ENCODE assay signal across 12 cellular contexts in genomic region chr14:88790501-88791251, GRCh38. TPM values are rescaled to one million over a fixed set of nuclear protein-coding genes. Genes with fewer than 3 reads are reported as not detected.
DNase-seq lines count a peak whose midpoint lies in the region; ATAC-seq lines count a peak whose summit lies in the region.
"Had no signal": no experiment of that assay in that cellular context is flagged by ENCODE, and none has a peak within 500 bp of the region (broad histone marks: within the 10 kb centered on the region; RNA-seq: fewer than 3 reads in every experiment).

No MANE protein-coding gene starts in this region.

- H3K9me3 Mint-ChIP-seq in activated CD8-positive, alpha-beta memory T cell treated with anti-CD3 and anti-CD28 coated beads, Interleukin-2, amount 10 ng/mL, durations not matched to agents 7 days and 5 days (ENCODE audit: low read depth), result no peaks in the 10 kb centered on the region
- no peaks in the 10 kb centered on the region for H3K9me3 Mint-ChIP-seq in stimulated activated effector memory CD8-positive, alpha-beta T cell treated with anti-CD3 and anti-CD28 coated beads, Interleukin-12 subunit alpha, Interleukin-12 subunit beta, amount 100 ng/mL, for 72 hours

- H3K27me3 Mint-ChIP-seq in activated CD8-positive, alpha-beta memory T cell treated with anti-CD3 and anti-CD28 coated beads, Interleukin-2, amount 10 ng/mL, durations not matched to agents 7 days and 5 days, result peaks cover 35% of the 10 kb centered on the region

- peaks cover 22% of the 10 kb centered on the region for H3K4me1 Mint-ChIP-seq in activated CD8-positive, alpha-beta memory T cell treated with anti-CD3 and anti-CD28 coated beads, Interleukin-2, amount 10 ng/mL, durations not matched to agents 7 days and 5 days
- peaks cover 19% of the 10 kb centered on the region for H3K4me1 Mint-ChIP-seq in stimulated activated effector memory CD8-positive, alpha-beta T cell treated with anti-CD3 and anti-CD28 coated beads, Interleukin-12 subunit alpha, Interleukin-12 subunit beta, amount 100 ng/mL, for 72 hours

- no peak for DNase-seq in activated CD8-positive, alpha-beta memory T cell treated with anti-CD3 and anti-CD28 coated beads, Interleukin-2, amount 10 ng/mL, durations not matched to agents 7 days and 5 days
- DNase-seq in activated CD8-positive, alpha-beta memory T cell treated with anti-CD3 and anti-CD28 coated beads, Interleukin-2, amount 50 U/mL, for 4 hours, result no peak
- DNase-seq in NCI-H82 (lab: John Stamatoyannopoulos, UW) (peak; percentile 22), cerebellar cortex (ENCODE audit: low spot score) (peak; percentile 62), HT-29 (ENCODE audit: low spot score) (no peak)
- no peak for DNase-seq in stimulated activated effector memory CD8-positive, alpha-beta T cell treated with anti-CD3 and anti-CD28 coated beads, Interleukin-12 subunit alpha, Interleukin-12 subunit beta, amount 100 ng/mL, for 72 hours (ENCODE audit: low spot score in 2 of 2)
- DNase-seq: KG1; lower lobe of right lung; stimulated activated CD4-positive, alpha-beta T cell treated with anti-CD3 and anti-CD28 coated beads, Interleukin-15, amount 100 ng/mL, for 24 hours; T-helper 9 cell had no signal

- CTCF ChIA-PET in activated CD8-positive, alpha-beta memory T cell treated with anti-CD3 and anti-CD28 coated beads, Interleukin-2, amount 10 ng/mL, durations not matched to agents 7 days and 5 days (lab: Charles Lee), result interaction anchor here (1.3 to 1.4 kb wide), 2 partner anchors 34 to 123 kb away, joined by 3 read pairs; no protein-coding TSS in a partner anchor

- peaks cover 10% of the 10 kb centered on the region for H3K36me3 Mint-ChIP-seq in activated CD8-positive, alpha-beta memory T cell treated with anti-CD3 and anti-CD28 coated beads, Interleukin-2, amount 10 ng/mL, durations not matched to agents 7 days and 5 days
- no peaks in the 10 kb centered on the region for H3K36me3 Mint-ChIP-seq in stimulated activated effector memory CD8-positive, alpha-beta T cell treated with anti-CD3 and anti-CD28 coated beads, Interleukin-12 subunit alpha, Interleukin-12 subunit beta, amount 100 ng/mL, for 72 hours

- ATAC-seq in activated CD8-positive, alpha-beta memory T cell treated with anti-CD3 and anti-CD28 coated beads, Interleukin-2, amount 10 ng/mL, durations not matched to agents 7 days and 5 days, result no peak
- ATAC-seq in stimulated activated effector memory CD8-positive, alpha-beta T cell treated with anti-CD3 and anti-CD28 coated beads, Interleukin-12 subunit alpha, Interleukin-12 subunit beta, amount 100 ng/mL, for 72 hours, result peak; percentile 25
- ATAC-seq in HG03175 (IDR thresholded peaks at IDR 0.05; ENCODE audit: unreplicated experiment), result no peak
- ATAC-seq in GM21515 (IDR thresholded peaks at IDR 0.05; ENCODE audit: unreplicated experiment), result no peak
- ATAC-seq: lower lobe of right lung had no signal

- peak overlapping the region; percentile 3 for H3K27ac Mint-ChIP-seq in activated CD8-positive, alpha-beta memory T cell treated with anti-CD3 and anti-CD28 coated beads, Interleukin-2, amount 10 ng/mL, durations not matched to agents 7 days and 5 days
- H3K27ac Mint-ChIP-seq in stimulated activated effector memory CD8-positive, alpha-beta T cell treated with anti-CD3 and anti-CD28 coated beads, Interleukin-12 subunit alpha, Interleukin-12 subunit beta, amount 100 ng/mL, for 72 hours, result peak overlapping the region; percentile 80

- H3K4me3 Mint-ChIP-seq in activated CD8-positive, alpha-beta memory T cell treated with anti-CD3 and anti-CD28 coated beads, Interleukin-2, amount 10 ng/mL, durations not matched to agents 7 days and 5 days, result peak overlapping the region; percentile 84
- H3K4me3 Mint-ChIP-seq in stimulated activated effector memory CD8-positive, alpha-beta T cell treated with anti-CD3 and anti-CD28 coated beads, Interleukin-12 subunit alpha, Interleukin-12 subunit beta, amount 100 ng/mL, for 72 hours, result peak overlapping the region; percentile 81

RNA-seq across cellular contexts. Expression of gene EML5, which starts 2.1 kb away (rescaled TPM):
- 1 to 10 TPM; 2.3 to 3.7 TPM for total RNA-seq in activated CD8-positive, alpha-beta memory T cell treated with anti-CD3 and anti-CD28 coated beads, Interleukin-2, amount 10 ng/mL, durations not matched to agents 7 days and 5 days
- under 0.01 and 0.63 TPM in 2 replicates for total RNA-seq in HT-29 (2014; rRNA removed; shearing (Covaris generic))

RNA-seq across cellular contexts. Expression of gene TTC8, which starts 33.8 kb away (rescaled TPM):
- total RNA-seq in activated CD8-positive, alpha-beta memory T cell treated with anti-CD3 and anti-CD28 coated beads, Interleukin-2, amount 10 ng/mL, durations not matched to agents 7 days and 5 days, result 1 to 10 TPM; 1.4 to 2.5 TPM
- 7.7 and 7.8 TPM in 2 replicates for total RNA-seq in HT-29 (2014; rRNA removed; shearing (Covaris generic))

Comparison
In these comparisons a context has a peak if more than half of its experiments do, and no peak if none do; other contexts are left out.
1. DNase-seq: peak in NCI-H82 (single experiment) and cerebellar cortex (single experiment); none in activated CD8-positive, alpha-beta memory T cell treated with anti-CD3 and anti-CD28 coated beads, Interleukin-2, amount 10 ng/mL, durations not matched to agents 7 days and 5 days (single experiment), activated CD8-positive, alpha-beta memory T cell treated with anti-CD3 and anti-CD28 coated beads, Interleukin-2, amount 50 U/mL, for 4 hours (single experiment), stimulated activated effector memory CD8-positive, alpha-beta T cell treated with anti-CD3 and anti-CD28 coated beads, Interleukin-12 subunit alpha, Interleukin-12 subunit beta, amount 100 ng/mL, for 72 hours (0 of 2) and HT-29 (single experiment).